11 cellular contexts compared by ENCODE assay signal in the genomic region with DNA sequence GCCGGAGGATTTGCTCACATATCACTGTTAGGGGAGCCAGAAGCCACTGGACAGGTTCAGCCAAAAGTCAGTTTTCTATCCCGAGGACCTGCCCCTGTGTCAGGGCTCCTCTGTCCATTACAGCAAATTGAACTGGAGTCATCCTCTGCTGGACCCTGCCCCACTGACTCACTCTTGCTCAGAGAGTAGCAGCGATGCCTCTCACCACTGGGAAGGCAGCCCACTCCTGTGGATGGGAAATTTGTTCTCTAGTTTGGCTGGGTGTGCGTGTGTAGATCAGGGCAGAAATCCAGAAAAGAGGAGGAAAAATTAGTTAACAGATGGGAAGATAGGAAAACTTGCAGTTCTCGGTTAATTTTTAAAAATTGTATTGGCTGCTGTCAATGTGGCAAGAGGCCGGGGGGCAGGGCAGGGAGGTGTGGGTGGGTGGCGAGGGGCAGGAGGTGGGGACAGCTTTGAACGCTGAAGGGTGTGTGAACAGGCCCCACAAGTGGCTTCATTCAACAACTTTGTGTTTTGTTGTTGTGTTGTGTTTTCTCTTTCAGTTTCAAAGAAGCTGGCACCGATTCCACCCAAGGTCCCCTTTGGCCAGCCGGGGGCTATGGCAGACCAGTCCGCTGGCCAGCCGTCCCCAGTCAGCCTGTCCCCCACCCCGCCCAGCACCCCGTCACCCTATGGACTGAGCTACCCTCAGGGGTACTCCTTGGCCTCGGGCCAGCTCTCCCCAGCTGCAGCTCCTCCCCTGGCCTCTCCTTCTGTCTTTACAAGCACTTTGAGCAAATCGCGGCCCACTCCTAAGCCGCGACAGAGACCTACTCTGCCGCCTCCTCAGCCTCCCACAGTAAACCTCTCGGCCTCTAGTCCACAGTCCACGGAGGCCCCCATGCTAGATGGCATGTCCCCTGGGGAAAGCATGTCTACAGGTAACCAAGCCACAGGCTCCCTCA. TPM values are rescaled to one million over a fixed set of nuclear protein-coding genes. Genes with fewer than 3 reads are reported as not detected.
A peak's percentile ranks its signal among the peaks of the same experiment; 100 is the strongest.
DNase-seq lines count a peak whose midpoint lies in the region; ATAC-seq and TF ChIP-seq lines count a peak whose summit lies in the region.
"Had no signal": no experiment of that assay in that cellular context is flagged by ENCODE, and none has a peak within 500 bp of the region (broad histone marks: within the 10 kb centered on the region; RNA-seq: fewer than 3 reads in every experiment).

No MANE protein-coding gene starts in this region.

- H3K27me3 Mint-ChIP-seq in activated T-helper 17 cell treated with anti-CD3 and anti-CD28 coated beads, Interleukin-2, amount 50 U/mL, for 72 hours = peaks cover 13% of the 10 kb centered on the region
- H3K27me3 Mint-ChIP-seq: dendritic cell treated with granulocyte-macrophage colony-stimulating factor and Interleukin-4, amounts not matched to agents 40 ng/mL and 50 ng/mL, for 4 days had no signal

- no peak overlapping the region for H3K4me3 ChIP-seq in duodenal mucosa (ENCODE audit: low read depth in 1 of 2, low read length in 2 of 2)
- peak overlapping the region; percentile 7 for H3K4me3 ChIP-seq in muscle layer of duodenum (ENCODE audit: low read depth in 1 of 2, low read length in 2 of 2)
- H3K4me3 ChIP-seq in uterus = no peak overlapping the region
- no peak overlapping the region for H3K4me3 ChIP-seq in effector memory CD4-positive, alpha-beta T cell (ENCODE audit: insufficient read depth, low read depth, low read length, poor library complexity, severe bottlenecking)
- H3K4me3 ChIP-seq: A549 had no signal

- no peaks in the 10 kb centered on the region for H3K9me3 ChIP-seq in duodenal mucosa (ENCODE audit: control insufficient read depth in 1 of 2, low read length in 2 of 2)
- no peaks in the 10 kb centered on the region for H3K9me3 ChIP-seq in muscle layer of duodenum (ENCODE audit: control insufficient read depth in 1 of 2, low read length in 2 of 2)
- no peaks in the 10 kb centered on the region for H3K9me3 ChIP-seq in uterus
- no peaks in the 10 kb centered on the region for H3K9me3 ChIP-seq in effector memory CD4-positive, alpha-beta T cell (ENCODE audit: control insufficient read depth, low read length)
- H3K9me3 ChIP-seq: A549 had no signal

- no peak for TF ChIP-seq CTCF in uterus (IDR thresholded peaks at IDR 0.05)

- H3K27me3 ChIP-seq in duodenal mucosa (ENCODE audit: control insufficient read depth in 1 of 2, insufficient read depth in 2 of 2, low read length in 2 of 2) (no peaks in the 10 kb centered on the region), muscle layer of duodenum (ENCODE audit: low read depth, low read length) (no peaks in the 10 kb centered on the region), uterus (no peaks in the 10 kb centered on the region)
- no peaks in the 10 kb centered on the region for H3K27me3 ChIP-seq in effector memory CD4-positive, alpha-beta T cell (replicated peaks; ENCODE audit: control insufficient read depth, insufficient read depth, low read length, poor library complexity, severe bottlenecking)

- no peaks in the 10 kb centered on the region for H3K36me3 Mint-ChIP-seq in activated T-helper 17 cell treated with anti-CD3 and anti-CD28 coated beads, Interleukin-2, amount 50 U/mL, for 72 hours (ENCODE audit: low read depth)

- no peak overlapping the region for H3K9ac ChIP-seq in duodenal mucosa (ENCODE audit: low read depth in 1 of 2, low read length in 2 of 2)

- no peak for TF ChIP-seq POLR2A in uterus (IDR thresholded peaks at IDR 0.05)

- no peaks in the 10 kb centered on the region for H3K9me3 Mint-ChIP-seq in activated T-helper 17 cell treated with anti-CD3 and anti-CD28 coated beads, Interleukin-2, amount 50 U/mL, for 72 hours
- H3K9me3 Mint-ChIP-seq: dendritic cell treated with granulocyte-macrophage colony-stimulating factor and Interleukin-4, amounts not matched to agents 40 ng/mL and 50 ng/mL, for 4 days had no signal

- H3K27ac ChIP-seq in duodenal mucosa (ENCODE audit: low read depth, low read length) (peak overlapping the region; percentile 7), muscle layer of duodenum (ENCODE audit: low read length) (peak overlapping the region; percentile 39), uterus (peak overlapping the region; percentile 76 to 81)
- no peak overlapping the region for H3K27ac ChIP-seq in effector memory CD4-positive, alpha-beta T cell (ENCODE audit: insufficient read depth, low read length, poor library complexity, severe bottlenecking)
- H3K27ac ChIP-seq: A549 had no signal

- no peak overlapping the region for H3K4me3 Mint-ChIP-seq in activated T-helper 17 cell treated with anti-CD3 and anti-CD28 coated beads, Interleukin-2, amount 50 U/mL, for 72 hours
- H3K4me3 Mint-ChIP-seq: dendritic cell treated with granulocyte-macrophage colony-stimulating factor and Interleukin-4, amounts not matched to agents 40 ng/mL and 50 ng/mL, for 4 days had no signal

- no peak overlapping the region for H3K27ac Mint-ChIP-seq in activated T-helper 17 cell treated with anti-CD3 and anti-CD28 coated beads, Interleukin-2, amount 50 U/mL, for 72 hours
- H3K27ac Mint-ChIP-seq: dendritic cell treated with granulocyte-macrophage colony-stimulating factor and Interleukin-4, amounts not matched to agents 40 ng/mL and 50 ng/mL, for 4 days had no signal

- intact Hi-C loops in uterus (cut with DNase I; ENCODE audit: low total_unique reads) = no loop called here

- no peaks in the 10 kb centered on the region for H3K4me1 ChIP-seq in duodenal mucosa (ENCODE audit: control insufficient read depth in 1 of 2, insufficient read depth in 2 of 2, low read length in 2 of 2)
- H3K4me1 ChIP-seq in muscle layer of duodenum (ENCODE audit: control insufficient read depth in 1 of 2, insufficient read depth in 2 of 2, low read length in 2 of 2) = peaks cover 3 to 18% of the 10 kb centered on the region in 2 donors
- H3K4me1 ChIP-seq in uterus = no peaks in the 10 kb centered on the region
- no peaks in the 10 kb centered on the region for H3K4me1 ChIP-seq in effector memory CD4-positive, alpha-beta T cell (ENCODE audit: control insufficient read depth, insufficient read depth, low read length, poor library complexity, severe bottlenecking)
- H3K4me1 ChIP-seq: A549 had no signal

- H3K36me3 ChIP-seq in duodenal mucosa (ENCODE audit: control insufficient read depth in 1 of 2, insufficient read depth in 2 of 2, low read length in 2 of 2) (peaks cover 0 to 4% of the 10 kb centered on the region in 2 donors), muscle layer of duodenum (ENCODE audit: control insufficient read depth in 1 of 2, insufficient read depth in 2 of 2, low read length in 2 of 2) (no peaks in the 10 kb centered on the region), uterus (no peaks in the 10 kb centered on the region)
- H3K36me3 ChIP-seq in effector memory CD4-positive, alpha-beta T cell (ENCODE audit: control insufficient read depth, insufficient read depth, low read length) = no peaks in the 10 kb centered on the region

- H3K4me1 Mint-ChIP-seq in activated T-helper 17 cell treated with anti-CD3 and anti-CD28 coated beads, Interleukin-2, amount 50 U/mL, for 72 hours = no peaks in the 10 kb centered on the region

- ATAC-seq in activated T-helper 17 cell treated with anti-CD3 and anti-CD28 coated beads, Interleukin-2, amount 50 U/mL, for 72 hours (replicated peaks) = no peak

- DNase-seq in NCI-H82 (lab: John Stamatoyannopoulos, UW) (peak; percentile 36), NCI-H82 treated with DMSO at 0.1 percent for 48 hours (lab: John Stamatoyannopoulos, UW; ENCODE audit: unreplicated experiment) (no peak), uterus (peak; percentile 84 to 86)
- no peak for DNase-seq in effector memory CD4-positive, alpha-beta T cell
- DNase-seq in stimulated activated CD4-positive, alpha-beta T cell treated with anti-CD3 and anti-CD28 coated beads, Interleukin-15, amount 100 ng/mL, for 24 hours = no peak
- DNase-seq: RPMI8226 had no signal

RNA-seq across cellular contexts. Expression of gene ELAC2, which starts 33.6 kb away (rescaled TPM):
- 10 to 100 TPM in 3 of 4 donors, 1 to 10 TPM in 1; 9.7 to 62.2 (median 51.3) TPM for total RNA-seq in uterus
- total RNA-seq in activated T-helper 17 cell treated with anti-CD3 and anti-CD28 coated beads, Interleukin-2, amount 50 U/mL, for 72 hours = 10 to 100 TPM; 49.3 to 90.8 TPM

Comparison
In these comparisons a context has a peak if more than half of its experiments do, and no peak if none do; other contexts are left out.
1. DNase-seq: peak in NCI-H82 (single experiment) and uterus (2 of 2); none in NCI-H82 treated with DMSO at 0.1 percent for 48 hours (single experiment), effector memory CD4-positive, alpha-beta T cell (0 of 3) and stimulated activated CD4-positive, alpha-beta T cell treated with anti-CD3 and anti-CD28 coated beads, Interleukin-15, amount 100 ng/mL, for 24 hours (single experiment).
2. H3K4me3 ChIP-seq: peak in muscle layer of duodenum (2 of 2); none in duodenal mucosa (0 of 2), uterus (0 of 2) and effector memory CD4-positive, alpha-beta T cell (single experiment).